23 cellular contexts compared by ENCODE assay signal in the genomic region with DNA sequence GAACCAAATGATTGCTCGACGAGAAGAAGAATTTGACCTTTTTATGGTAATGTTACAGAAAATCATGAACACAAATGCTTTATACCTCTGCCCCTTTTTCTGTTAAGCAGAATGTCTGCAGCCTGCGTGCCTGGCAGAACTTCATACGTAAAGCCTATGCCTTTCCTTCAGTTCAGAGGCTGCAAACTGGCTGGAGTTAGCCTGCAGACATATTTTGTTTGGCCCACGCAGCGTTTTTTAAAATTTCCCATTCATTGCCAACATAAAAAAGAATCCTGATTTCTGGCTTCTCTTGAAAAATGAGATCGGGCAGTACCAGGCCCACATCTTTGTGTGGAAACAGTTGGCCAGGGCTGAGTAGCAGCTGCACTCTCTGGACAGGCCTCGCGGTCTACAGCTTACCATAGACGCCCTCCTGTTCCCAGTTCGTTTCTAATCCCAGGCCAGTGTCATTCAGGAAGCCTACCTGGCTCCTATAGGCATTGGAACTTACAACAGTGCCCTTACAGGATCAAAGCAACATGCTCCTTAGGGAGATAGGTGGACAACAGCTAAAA.
"Had no signal": no experiment of that assay in that cellular context is flagged by ENCODE, and none has a peak within 500 bp of the region (broad histone marks: within the 10 kb centered on the region; RNA-seq: fewer than 3 reads in every experiment).

No MANE protein-coding gene starts in this region.

- H3K27ac ChIP-seq: suprapubic skin, uterus had no signal

- DNase-seq: activated CD4-positive, alpha-beta T cell treated with anti-CD3 and anti-CD28 coated beads for 36 hours; activated CD4-positive, alpha-beta T cell treated with anti-CD3 and anti-CD28 coated beads, Interleukin-2, amount 50 U/mL, for 48 hours; activated CD8-positive, alpha-beta memory T cell treated with anti-CD3 and anti-CD28 coated beads, Interleukin-2, amount 50 U/mL, for 48 hours; activated naive CD4-positive, alpha-beta T cell treated with anti-CD3 and anti-CD28 coated beads for 36 hours; activated naive CD8-positive, alpha-beta T cell treated with anti-CD3 and anti-CD28 coated beads, Interleukin-2, amount 10 ng/mL, durations not matched to agents 7 days and 5 days; activated T-cell treated with anti-CD3 and anti-CD28 coated beads, Interleukin-2, amount 50 U/mL, for 4 hours; amniotic stem cell; effector memory CD8-positive, alpha-beta T cell; mesendoderm; mucosa of descending colon; naive B cell; stimulated activated CD4-positive, alpha-beta T cell treated with anti-CD3 and anti-CD28 coated beads, Interleukin-2, amount 100 ng/mL, for 24 hours; stimulated activated naive CD8-positive, alpha-beta T cell treated with anti-CD3 and anti-CD28 coated beads, Interleukin-15, amount 100 ng/mL, for 72 hours; T1000; trophoblast cell; uterus had no signal

- H3K27me3 ChIP-seq: gastroesophageal sphincter, suprapubic skin, uterus had no signal

- H3K9me3 Mint-ChIP-seq: activated naive CD4-positive, alpha-beta T cell treated with anti-CD3 and anti-CD28 coated beads for 36 hours; activated naive CD8-positive, alpha-beta T cell treated with anti-CD3 and anti-CD28 coated beads, Interleukin-2, amount 10 ng/mL, durations not matched to agents 7 days and 5 days; activated T-cell treated with anti-CD3 and anti-CD28 coated beads, Interleukin-2, amount 50 U/mL, for 4 hours; activated T-helper 2 cell treated with anti-CD3 and anti-CD28 coated beads, Interferon-gamma antibody, Interleukin-2, Interleukin-4, amounts not matched to agents 10 μg/mL and 5 μg/mL and 100 μg/mL, durations not matched to agents 14 hours and 24 hours and 36 hours; effector memory CD8-positive, alpha-beta T cell; naive B cell; stimulated activated effector memory CD8-positive, alpha-beta T cell treated with anti-CD3 and anti-CD28 coated beads, Interleukin-12 subunit alpha, Interleukin-12 subunit beta, amount 100 ng/mL, for 72 hours; stimulated activated naive CD8-positive, alpha-beta T cell treated with anti-CD3 and anti-CD28 coated beads, Interleukin-15, amount 100 ng/mL, for 72 hours; WTC11 had no signal

- H3K4me1 ChIP-seq: uterus had no signal

- H3K9me3 ChIP-seq: gastroesophageal sphincter, mucosa of descending colon, suprapubic skin, uterus had no signal

- H3K36me3 ChIP-seq: uterus had no signal

- H3K4me3 Mint-ChIP-seq: activated CD4-positive, alpha-beta T cell treated with anti-CD3 and anti-CD28 coated beads for 36 hours; activated naive CD4-positive, alpha-beta T cell treated with anti-CD3 and anti-CD28 coated beads for 36 hours; activated naive CD8-positive, alpha-beta T cell treated with anti-CD3 and anti-CD28 coated beads, Interleukin-2, amount 10 ng/mL, durations not matched to agents 7 days and 5 days; activated T-cell treated with anti-CD3 and anti-CD28 coated beads, Interleukin-2, amount 50 U/mL, for 4 hours; effector memory CD8-positive, alpha-beta T cell; naive B cell; stimulated activated effector memory CD8-positive, alpha-beta T cell treated with anti-CD3 and anti-CD28 coated beads, Interleukin-12 subunit alpha, Interleukin-12 subunit beta, amount 100 ng/mL, for 72 hours; stimulated activated naive CD8-positive, alpha-beta T cell treated with anti-CD3 and anti-CD28 coated beads, Interleukin-15, amount 100 ng/mL, for 72 hours; WTC11 had no signal

- H3K27ac Mint-ChIP-seq: activated CD4-positive, alpha-beta T cell treated with anti-CD3 and anti-CD28 coated beads for 36 hours; activated naive CD4-positive, alpha-beta T cell treated with anti-CD3 and anti-CD28 coated beads for 36 hours; activated naive CD8-positive, alpha-beta T cell treated with anti-CD3 and anti-CD28 coated beads, Interleukin-2, amount 10 ng/mL, durations not matched to agents 7 days and 5 days; activated T-helper 2 cell treated with anti-CD3 and anti-CD28 coated beads, Interferon-gamma antibody, Interleukin-2, Interleukin-4, amounts not matched to agents 10 μg/mL and 5 μg/mL and 100 μg/mL, durations not matched to agents 14 hours and 24 hours and 36 hours; progenitor cell of endocrine pancreas; stimulated activated effector memory CD8-positive, alpha-beta T cell treated with anti-CD3 and anti-CD28 coated beads, Interleukin-12 subunit alpha, Interleukin-12 subunit beta, amount 100 ng/mL, for 72 hours; stimulated activated naive CD8-positive, alpha-beta T cell treated with anti-CD3 and anti-CD28 coated beads, Interleukin-15, amount 100 ng/mL, for 72 hours; WTC11 had no signal

- H3K36me3 Mint-ChIP-seq: WTC11 had no signal

- H3K27me3 Mint-ChIP-seq: activated CD4-positive, alpha-beta T cell treated with anti-CD3 and anti-CD28 coated beads for 36 hours; activated naive CD8-positive, alpha-beta T cell treated with anti-CD3 and anti-CD28 coated beads, Interleukin-2, amount 10 ng/mL, durations not matched to agents 7 days and 5 days; effector memory CD8-positive, alpha-beta T cell; naive B cell; progenitor cell of endocrine pancreas; stimulated activated naive CD8-positive, alpha-beta T cell treated with anti-CD3 and anti-CD28 coated beads, Interleukin-15, amount 100 ng/mL, for 72 hours had no signal

- H3K4me1 Mint-ChIP-seq: WTC11 had no signal

- ATAC-seq: activated CD4-positive, alpha-beta T cell treated with anti-CD3 and anti-CD28 coated beads for 36 hours; activated T-cell treated with anti-CD3 and anti-CD28 coated beads, Interleukin-2, amount 50 U/mL, for 4 hours; effector memory CD8-positive, alpha-beta T cell; esophagus mucosa; gastroesophageal sphincter; mucosa of descending colon; stimulated activated effector memory CD8-positive, alpha-beta T cell treated with anti-CD3 and anti-CD28 coated beads, Interleukin-12 subunit alpha, Interleukin-12 subunit beta, amount 100 ng/mL, for 72 hours; stimulated activated naive CD8-positive, alpha-beta T cell treated with anti-CD3 and anti-CD28 coated beads, Interleukin-15, amount 100 ng/mL, for 72 hours; WTC11 had no signal

- H3K4me3 ChIP-seq: gastroesophageal sphincter, mucosa of descending colon, suprapubic skin, uterus had no signal
